In genomic region chr10:32308027-32308603, GRCh38 we compare ENCODE assay signal across 1 cellular context.
TF ChIP-seq lines count a peak whose summit lies in the region.

No MANE protein-coding gene starts in this region.

TF ChIP-seq in GM23338, 12 proteins besides CTCF, POLR2A, EP300 and RAD21 (continued from another document):
- TF ChIP-seq ZNF462 (CRISPR knock-in tag; IDR thresholded peaks at IDR 0.05): no peak
- no peak for TF ChIP-seq NANOG (IDR thresholded peaks at IDR 0.05; ENCODE audit: borderline replicate concordance)
- no peak for TF ChIP-seq STAT1 (IDR thresholded peaks at IDR 0.05; ENCODE audit: unreplicated experiment)
- no peak for TF ChIP-seq EZH2phosphoT487 (IDR thresholded peaks at IDR 0.05; ENCODE audit: unreplicated experiment)
- TF ChIP-seq REST (IDR thresholded peaks at IDR 0.05; ENCODE audit: unreplicated experiment): no peak
- no peak for TF ChIP-seq ZNF114 (CRISPR knock-in tag; IDR thresholded peaks at IDR 0.05)
- no peak for TF ChIP-seq ZNF331 (CRISPR knock-in tag; IDR thresholded peaks at IDR 0.05; ENCODE audit: low read depth)
- TF ChIP-seq ETS1 (IDR thresholded peaks at IDR 0.05): no peak
